Comparison of ENCODE assay signal across 23 cellular contexts in genomic region chr7:129804301-129805085, GRCh38.
"Had no signal": no experiment of that assay in that cellular context is flagged by ENCODE, and none has a peak within 500 bp of the region (broad histone marks: within the 10 kb centered on the region; RNA-seq: fewer than 3 reads in every experiment).

No MANE protein-coding gene starts in this region.

- H3K4me3 Mint-ChIP-seq: activated CD8-positive, alpha-beta T cell treated with anti-CD3 and anti-CD28 coated beads, Interleukin-2, amount 10 ng/mL, durations not matched to agents 7 days and 5 days; activated naive CD4-positive, alpha-beta T cell treated with anti-CD3 and anti-CD28 coated beads, Interleukin-2, amount 50 U/mL, for 24 hours; activated T-helper 1 cell treated with anti-CD3 and anti-CD28 coated beads, Interleukin-12 subunit alpha, Interleukin-12 subunit beta, Interleukin-2, Interleukin-4 antibody, amounts not matched to agents 30 ng/mL and 10 ng/mL and 1 ng/mL, durations not matched to agents 14 hours and 24 hours and 36 hours; brain; memory B cell; nephron; stimulated activated memory B cell treated with anti-CD40 and anti-IgM and Interleukin-4, amounts not matched to agents 10 μg/mL and 1 μg/mL and 100 μg/mL, for 72 hours had no signal

- DNase-seq: activated CD4-positive, alpha-beta T cell treated with anti-CD3 and anti-CD28 coated beads for 1 hour; activated CD4-positive, alpha-beta T cell treated with anti-CD3 and anti-CD28 coated beads, Interleukin-2, amount 50 U/mL, for 1 hour; activated CD8-positive, alpha-beta T cell treated with anti-CD3 and anti-CD28 coated beads, Interleukin-2, amount 10 ng/mL, durations not matched to agents 7 days and 5 days; activated gamma-delta T cell; anterior cingulate cortex; dermis blood vessel endothelial cell; effector CD8-positive, alpha-beta T cell; foreskin melanocyte; nucleus accumbens; stimulated activated CD4-positive, alpha-beta T cell treated with anti-CD3 and anti-CD28 coated beads, Interleukin-15, amount 100 ng/mL, for 24 hours had no signal

- FAIRE-seq: small intestine, TTC549 had no signal

- H3K4me1 ChIP-seq: suprapubic skin, tibial nerve had no signal

- H3K27me3 Mint-ChIP-seq: activated naive CD4-positive, alpha-beta T cell treated with anti-CD3 and anti-CD28 coated beads, Interleukin-2, amount 50 U/mL, for 24 hours; brain had no signal

- H2AFZ ChIP-seq: hepatocyte had no signal

- H3K9me3 ChIP-seq: stomach, suprapubic skin, tibial nerve had no signal

- H3K36me3 Mint-ChIP-seq: activated naive CD4-positive, alpha-beta T cell treated with anti-CD3 and anti-CD28 coated beads, Interleukin-2, amount 50 U/mL, for 24 hours; brain; memory B cell; stimulated activated memory B cell treated with anti-CD40 and anti-IgM and Interleukin-4, amounts not matched to agents 10 μg/mL and 1 μg/mL and 100 μg/mL, for 72 hours had no signal

- ATAC-seq: activated CD8-positive, alpha-beta T cell treated with anti-CD3 and anti-CD28 coated beads, Interleukin-2, amount 10 ng/mL, durations not matched to agents 7 days and 5 days; sciatic nerve; stimulated activated memory B cell treated with anti-CD40 and anti-IgM and Interleukin-4, amounts not matched to agents 10 μg/mL and 1 μg/mL and 100 μg/mL, for 72 hours had no signal

- H3K27ac ChIP-seq: hepatocyte, stomach, suprapubic skin, tibial nerve had no signal

- H3K36me3 ChIP-seq: stomach, suprapubic skin, tibial nerve had no signal

- H3K9me3 Mint-ChIP-seq: activated naive CD4-positive, alpha-beta T cell treated with anti-CD3 and anti-CD28 coated beads, Interleukin-2, amount 50 U/mL, for 24 hours; activated T-helper 1 cell treated with anti-CD3 and anti-CD28 coated beads, Interleukin-12 subunit alpha, Interleukin-12 subunit beta, Interleukin-2, Interleukin-4 antibody, amounts not matched to agents 30 ng/mL and 10 ng/mL and 1 ng/mL, durations not matched to agents 14 hours and 24 hours and 36 hours; brain; memory B cell; nephron; stimulated activated memory B cell treated with anti-CD40 and anti-IgM and Interleukin-4, amounts not matched to agents 10 μg/mL and 1 μg/mL and 100 μg/mL, for 72 hours had no signal

- H3K4me3 ChIP-seq: hepatocyte, stomach, suprapubic skin, tibial nerve had no signal

- H3K79me2 ChIP-seq: hepatocyte had no signal

- H3K4me2 ChIP-seq: hepatocyte had no signal

- H3K27me3 ChIP-seq: hepatocyte, suprapubic skin, tibial nerve had no signal

- H3K27ac Mint-ChIP-seq: activated CD8-positive, alpha-beta T cell treated with anti-CD3 and anti-CD28 coated beads, Interleukin-2, amount 10 ng/mL, durations not matched to agents 7 days and 5 days; activated naive CD4-positive, alpha-beta T cell treated with anti-CD3 and anti-CD28 coated beads, Interleukin-2, amount 50 U/mL, for 24 hours; activated T-helper 1 cell treated with anti-CD3 and anti-CD28 coated beads, Interleukin-12 subunit alpha, Interleukin-12 subunit beta, Interleukin-2, Interleukin-4 antibody, amounts not matched to agents 30 ng/mL and 10 ng/mL and 1 ng/mL, durations not matched to agents 14 hours and 24 hours and 36 hours; memory B cell; nephron; stimulated activated memory B cell treated with anti-CD40 and anti-IgM and Interleukin-4, amounts not matched to agents 10 μg/mL and 1 μg/mL and 100 μg/mL, for 72 hours had no signal

- H3K4me1 Mint-ChIP-seq: activated naive CD4-positive, alpha-beta T cell treated with anti-CD3 and anti-CD28 coated beads, Interleukin-2, amount 50 U/mL, for 24 hours; brain; memory B cell; stimulated activated memory B cell treated with anti-CD40 and anti-IgM and Interleukin-4, amounts not matched to agents 10 μg/mL and 1 μg/mL and 100 μg/mL, for 72 hours had no signal
